8 cellular contexts compared by ENCODE assay signal in genomic region chr13:24727731-24728601, GRCh38. TPM values are rescaled to one million over a fixed set of nuclear protein-coding genes. Genes with fewer than 3 reads are reported as not detected.
A peak's percentile ranks its signal among the peaks of the same experiment; 100 is the strongest.
DNase-seq lines count a peak whose midpoint lies in the region; ATAC-seq and TF ChIP-seq lines count a peak whose summit lies in the region.

No MANE protein-coding gene starts in this region.

- H3K9me2 ChIP-seq in DOHH2 (replicated peaks; ENCODE audit: control insufficient read depth, low read length): no peaks in the 10 kb centered on the region

- no TSS peak for BruUV-seq in Panc1 (replicated peaks; lab: Mats Ljungman, UMichigan)

- TF ChIP-seq CTCF in DOHH2 (IDR thresholded peaks at IDR 0.05; ENCODE audit: low read depth, low read length, poor library complexity, severe bottlenecking) (peak; percentile 60), Panc1 (IDR thresholded peaks at IDR 0.05) (peak; percentile 87), fibroblast of pulmonary artery (IDR thresholded peaks at IDR 0.05; ENCODE audit: low read length, missing control alignments) (peak; percentile 81), transverse colon (IDR thresholded peaks at IDR 0.05) (peak; percentile 54 to 90 (median 76))

- 39 to 58% methylated on average over 9 to 24 of the region's 24 CpGs for WGBS in transverse colon (ENCODE audit: low coverage in 1 of 2), 2 donors

- TF ChIP-seq RAD21 in Ishikawa (IDR thresholded peaks at IDR 0.05; ENCODE audit: low read depth): peak; percentile 78

- H3K79me2 ChIP-seq in DOHH2 (ENCODE audit: control insufficient read depth, low read length): no peaks in the 10 kb centered on the region

- no peak overlapping the region for H3K4me3 ChIP-seq in DOHH2 (ENCODE audit: low read length)
- H3K4me3 ChIP-seq in Panc1 (ENCODE audit: low read depth in 2 of 2, low read length in 2 of 2): peak overlapping the region in 1 of 2 experiments; percentile 8; a peak in 1 of 4 replicates
- H3K4me3 ChIP-seq in fibroblast of pulmonary artery (replicated peaks; ENCODE audit: low read depth, low read length): no peak overlapping the region
- H3K4me3 ChIP-seq in transverse colon: no peak overlapping the region

- ATAC-seq in GM21576 (IDR thresholded peaks at IDR 0.05; ENCODE audit: unreplicated experiment) (peak; percentile 76), Panc1 (peak; percentile 99)

- intact Hi-C loops in Panc1 (cut with micrococcal nuclease; ENCODE audit: unreplicated experiment) (loop anchor here (5.0 kb wide), 2 partner anchors 36 to 151 kb away; no protein-coding TSS in a partner anchor), transverse colon (cut with DNase I; ENCODE audit: low total_unique reads) (no loop called here)

- no peaks in the 10 kb centered on the region for H4K20me1 ChIP-seq in DOHH2 (ENCODE audit: control insufficient read depth, insufficient read depth, low read depth, low read length)

- H3K9me3 ChIP-seq in DOHH2 (ENCODE audit: control insufficient read depth, insufficient read depth, low read length) (no peaks in the 10 kb centered on the region; the same call in 1 of the 2 replicates), Panc1 (ENCODE audit: control insufficient read depth, insufficient read depth, low read depth, low read length) (no peaks in the 10 kb centered on the region), transverse colon (no peaks in the 10 kb centered on the region)

- H3K27me3 ChIP-seq in DOHH2 (ENCODE audit: control insufficient read depth, low read length) (peaks cover 13% of the 10 kb centered on the region), Panc1 (ENCODE audit: control insufficient read depth, insufficient read depth, low read length) (no peaks in the 10 kb centered on the region), transverse colon (no peaks in the 10 kb centered on the region)

- DNase-seq in Panc1 (ENCODE audit: low read depth, low spot score) (peak; percentile 47), activated T-helper 1 cell treated with Interleukin-2 at 50 U/mL for 16 hours (ENCODE audit: low read depth) (peak; percentile 37), fibroblast of pulmonary artery (ENCODE audit: low read depth) (peak; percentile 92), occipital lobe (lab: John Stamatoyannopoulos, UW) (peak; percentile 51), transverse colon (peak; percentile 71)

- TF ChIP-seq POLR2A in transverse colon (IDR thresholded peaks at IDR 0.05): no peak

- no peaks in the 10 kb centered on the region for H3F3A ChIP-seq in DOHH2 (ENCODE audit: control insufficient read depth, insufficient read depth)

- POLR2A ChIA-PET in Panc1 (lab: Charles Lee): no interaction called here

- in situ Hi-C loops in Panc1 (cut with HindIII; ENCODE audit: low pct_unique_long_range_greater_than_20kb, low sequenced_read_pairs): no loop called here
- in situ Hi-C loops in transverse colon (cut with MboI; ENCODE audit: low pct_ligation_motif_present in 1 of 4, low pct_unique_long_range_greater_than_20kb in 1 of 4, low sequenced_read_pairs in 3 of 4): no loop called here

- H3K4me2 ChIP-seq in DOHH2 (ENCODE audit: low read length): peak overlapping the region; percentile 12; the same call in 1 of the 2 replicates

- H3K27ac ChIP-seq in DOHH2 (ENCODE audit: low read depth, low read length): no peak overlapping the region
- no peak overlapping the region for H3K27ac ChIP-seq in Panc1 (ENCODE audit: low read length)
- no peak overlapping the region for H3K27ac ChIP-seq in transverse colon

- H3K36me3 ChIP-seq in DOHH2 (ENCODE audit: control insufficient read depth, low read length) (no peaks in the 10 kb centered on the region), Panc1 (ENCODE audit: control insufficient read depth, insufficient read depth, low read length) (no peaks in the 10 kb centered on the region), transverse colon (no peaks in the 10 kb centered on the region)

- H3K4me1 ChIP-seq in DOHH2 (ENCODE audit: control insufficient read depth, low read length): peaks cover 11% of the 10 kb centered on the region
- H3K4me1 ChIP-seq in Panc1 (ENCODE audit: control insufficient read depth, insufficient read depth, low read length): no peaks in the 10 kb centered on the region
- H3K4me1 ChIP-seq in transverse colon: peaks cover 0 to 2% (median 0%) of the 10 kb centered on the region in 4 donors

- CTCF ChIA-PET in Panc1 (lab: Charles Lee): interaction anchor here (0.7 to 1.2 kb wide), 4 partner anchors 13 to 74 kb away, joined by 7 to 15 read pairs (median 8); no protein-coding TSS in a partner anchor

- TF ChIP-seq EP300 in Ishikawa (IDR thresholded peaks at IDR 0.05; ENCODE audit: borderline replicate concordance) (no peak), transverse colon (IDR thresholded peaks at IDR 0.05; ENCODE audit: low read depth) (no peak)

TF ChIP-seq in Ishikawa, 13 proteins besides CTCF, POLR2A, EP300 and RAD21:
- TF ChIP-seq FOXM1 (IDR thresholded peaks at IDR 0.05; ENCODE audit: borderline replicate concordance, low read depth) (no peak), REST (IDR thresholded peaks at IDR 0.05; ENCODE audit: low read depth) (no peak), USF1 (IDR thresholded peaks at IDR 0.05) (no peak), CEBPB (IDR thresholded peaks at IDR 0.05) (no peak), ZBTB7A (IDR thresholded peaks at IDR 0.05; ENCODE audit: low read depth) (no peak), TCF12 (IDR thresholded peaks at IDR 0.05; ENCODE audit: low read depth) (no peak), CREB1 (IDR thresholded peaks at IDR 0.05; ENCODE audit: low read depth) (no peak), YY1 (IDR thresholded peaks at IDR 0.05; ENCODE audit: low read depth) (no peak), TEAD4 (IDR thresholded peaks at IDR 0.05) (no peak), TAF1 (IDR thresholded peaks at IDR 0.05; ENCODE audit: low read depth) (no peak), NFIC (IDR thresholded peaks at IDR 0.05) (no peak), EGR1 (IDR thresholded peaks at IDR 0.05) (no peak), MAX (IDR thresholded peaks at IDR 0.05) (no peak)

RNA-seq across cellular contexts. Expression of gene RNF17, which starts 36.0 kb away (rescaled TPM):
- total RNA-seq in Panc1 (2021; ENCODE audit: unreplicated experiment): not detected
- not detected for polyA plus RNA-seq in Panc1 (2012; ENCODE audit: insufficient read length)
- not detected for total RNA-seq in occipital lobe
- not detected for total RNA-seq in transverse colon

RNA-seq across cellular contexts. Expression of gene ATP12A, which starts 47.8 kb away (rescaled TPM):
- total RNA-seq in Panc1 (2021; ENCODE audit: unreplicated experiment) (not detected), occipital lobe (under 0.01 TPM), transverse colon (under 1 TPM in 1 of 4 donors, not detected in 3; 0.14 TPM)
- not detected for polyA plus RNA-seq in Panc1 (2012; ENCODE audit: insufficient read length)

Comparison
In these comparisons a context has a peak if more than half of its experiments do, and no peak if none do; other contexts are left out.
1. DNase-seq: peak in every context shown above with its lines; median percentile 92 in fibroblast of pulmonary artery; 71 in transverse colon; 51 in occipital lobe; 47 in Panc1; 37 in activated T-helper 1 cell treated with Interleukin-2 at 50 U/mL for 16 hours.